Comparison of ENCODE assay signal across 8 cellular contexts in genomic region chr7:48087349-48087748, GRCh38. TPM values are rescaled to one million over a fixed set of nuclear protein-coding genes. Genes with fewer than 3 reads are reported as not detected.
DNase-seq lines count a peak whose midpoint lies in the region; ATAC-seq and TF ChIP-seq lines count a peak whose summit lies in the region.

No MANE protein-coding gene starts in this region.

- in situ Hi-C loops in IMR-90 (cut with MboI; ENCODE audit: low sequenced_read_pairs): no loop called here
- in situ Hi-C loops in gastrocnemius medialis (cut with MboI; ENCODE audit: low sequenced_read_pairs in 4 of 4): no loop called here

- H3K56ac ChIP-seq in IMR-90 (ENCODE audit: extremely low read depth, insufficient read depth, low read length): 0 out of 2 replicates have a peak overlapping the region, but pooled peaks have one; percentile 1

- peak overlapping the region; percentile 72; the same call in 1 of the 3 replicates for H2BK15ac ChIP-seq in IMR-90 (ENCODE audit: low read depth, low read length)

- peak overlapping the region; percentile 80 for H2BK120ac ChIP-seq in IMR-90 (ENCODE audit: low read depth, low read length)

- 0 out of 2 replicates have a peak, but pooled peaks cover 3% of the 10 kb centered on the region for H4K20me1 ChIP-seq in IMR-90 (ENCODE audit: insufficient read depth, low read length)

- peak overlapping the region; percentile 49; the same call in 1 of the 2 replicates for H3K23ac ChIP-seq in IMR-90 (ENCODE audit: low read depth, low read length)

- H3K4me2 ChIP-seq in IMR-90 (ENCODE audit: low read depth, low read length): peak overlapping the region; percentile 57

- H2BK20ac ChIP-seq in IMR-90 (ENCODE audit: low read depth, low read length): peak overlapping the region; percentile 82; the same call in 1 of the 2 replicates

- peaks cover 29% of the 10 kb centered on the region for H3K9me1 ChIP-seq in IMR-90 (ENCODE audit: insufficient read depth, low read length)

- peak overlapping the region; percentile 54; the same call in 1 of the 2 replicates for H4K5ac ChIP-seq in IMR-90 (ENCODE audit: low read depth, low read length)

- H3K79me1 ChIP-seq in IMR-90 (ENCODE audit: low read depth in 1 of 2, low read length in 2 of 2): peaks cover 13 to 32% of the 10 kb centered on the region in 2 experiments; a peak in 3 of 4 replicates

- H3K27ac ChIP-seq in IMR-90 (ENCODE audit: insufficient read depth, low read length): peak overlapping the region; percentile 48
- H3K27ac ChIP-seq in gastrocnemius medialis: peak overlapping the region; percentile 93 to 99 (median 96)

- no peak overlapping the region; the same call in 1 of the 2 replicates for H3K14ac ChIP-seq in IMR-90 (replicated peaks; ENCODE audit: low read depth, low read length)

- H4K91ac ChIP-seq in IMR-90 (ENCODE audit: insufficient read depth, low read depth, low read length): peak overlapping the region; percentile 54

- no peaks in the 10 kb centered on the region for H3K27me3 ChIP-seq in IMR-90 (ENCODE audit: control insufficient read depth, insufficient read depth, low read length)
- H3K27me3 ChIP-seq in gastrocnemius medialis: no peaks in the 10 kb centered on the region

- H3K4me3 ChIP-seq in AG10803 (ENCODE audit: low read length) (no peak overlapping the region), IMR-90 (ENCODE audit: insufficient read depth, low read depth, low read length) (no peak overlapping the region), cardiac fibroblast (replicated peaks in 1 of 2; ENCODE audit: low read depth in 2 of 2, low read length in 2 of 2) (no peak overlapping the region), gastrocnemius medialis (no peak overlapping the region)

- CTCF ChIA-PET in IMR-90 (lab: Yijun Ruan, JAX): interaction anchor here (1.3 kb wide), 1 partner anchor 23 kb away, joined by 4 read pairs; no protein-coding TSS in a partner anchor

- dilution Hi-C loops in IMR-90 (cut with HindIII; ENCODE audit: low sequenced_read_pairs, unreplicated experiment): no loop called here

- TF ChIP-seq POLR2A in IMR-90 (IDR thresholded peaks at IDR 0.05; ENCODE audit: low read depth, low read length) (peak; percentile 65), gastrocnemius medialis (IDR thresholded peaks at IDR 0.05) (no peak)

- peak overlapping the region; percentile 54; the same call in 1 of the 2 replicates for H2AK5ac ChIP-seq in IMR-90 (ENCODE audit: low read depth, low read length)

- H2BK5ac ChIP-seq in IMR-90 (ENCODE audit: low read depth, low read length, poor library complexity, severe bottlenecking): peak overlapping the region; percentile 70

- H3K9me3 ChIP-seq in IMR-90 (ENCODE audit: control insufficient read depth, insufficient read depth, low read length) (no peaks in the 10 kb centered on the region), gastrocnemius medialis (no peaks in the 10 kb centered on the region)

- WGBS in IMR-90 (ENCODE audit: extremely low coverage in 2 of 2, insufficient read length in 1 of 2), 2 experiments: 100% methylated on average over 1 of the region's 7 CpGs; no CpG with 5 or more reads in 1 of the 2 experiments

- H4K8ac ChIP-seq in IMR-90 (ENCODE audit: low read depth in 2 of 2, low read length in 2 of 2): peak overlapping the region; percentile 31 to 94

- TF ChIP-seq CTCF in AG10803 (conservative IDR thresholded peaks at IDR 0.05; ENCODE audit: low read length) (peak; percentile 23; the same call in 1 of the 2 replicates), IMR-90 (conservative IDR thresholded peaks at IDR 0.05; ENCODE audit: low read depth, low read length) (peak; percentile 21; the same call in 1 of the 2 replicates), cardiac fibroblast (IDR thresholded peaks at IDR 0.05; ENCODE audit: low read depth, low read length) (peak; percentile 33), gastrocnemius medialis (IDR thresholded peaks at IDR 0.05 in 4 of 5, conservative IDR thresholded peaks at IDR 0.05 in 1 of 5) (no peak)

- POLR2A ChIA-PET in IMR-90 (lab: Charles Lee; ENCODE audit: unreplicated experiment): interaction anchor here (0.7 kb wide), 1 partner anchor 633 kb away, joined by 6 read pairs; no protein-coding TSS in a partner anchor

- BruUV-seq in IMR-90 (replicated peaks; lab: Mats Ljungman, UMichigan): no TSS peak

- DNase-seq in AG10803 (ENCODE audit: low read depth) (peak; percentile 86), IMR-90 (peak; percentile 86), cardiac fibroblast (ENCODE audit: low read depth in 2 of 2) (peak; percentile 77 to 93), gastrocnemius medialis (no peak), AML-193 (lab: John Stamatoyannopoulos, UW) (no peak), epidermal melanocyte (ENCODE audit: insufficient read length, low spot score) (no peak)

- no peak overlapping the region for H2AFZ ChIP-seq in IMR-90 (replicated peaks; ENCODE audit: low read length, poor library complexity)

- H3K4me1 ChIP-seq in IMR-90 (ENCODE audit: control insufficient read depth, insufficient read depth, low read length) (peaks cover 26% of the 10 kb centered on the region), gastrocnemius medialis (peaks cover 6 to 15% of the 10 kb centered on the region in 2 donors)

- H3K36me3 ChIP-seq in IMR-90 (ENCODE audit: control insufficient read depth, insufficient read depth, low read length) (peaks cover 8% of the 10 kb centered on the region), gastrocnemius medialis (peaks cover 0 to 6% of the 10 kb centered on the region in 2 donors)

- ATAC-seq in GM19351 (IDR thresholded peaks at IDR 0.05; ENCODE audit: unreplicated experiment): peak; percentile 21
- no peak for ATAC-seq in IMR-90 (ENCODE audit: low read depth)
- no peak for ATAC-seq in gastrocnemius medialis
- ATAC-seq in GM21526 (IDR thresholded peaks at IDR 0.05; ENCODE audit: low FRiP score, unreplicated experiment): no peak

- intact Hi-C loops in IMR-90 (cut with micrococcal nuclease) (loop anchor here (5.0 kb wide), 1 partner anchor 95 kb away; no protein-coding TSS in a partner anchor), gastrocnemius medialis (cut with DNase I; ENCODE audit: low total_unique reads) (no loop called here)

- no peak overlapping the region; the same call in 1 of the 2 replicates for H3K9ac ChIP-seq in IMR-90 (ENCODE audit: low read depth, low read length)

- peak overlapping the region; percentile 66 for H3K18ac ChIP-seq in IMR-90 (ENCODE audit: low read depth, low read length)

- no peak for TF ChIP-seq RAD21 in IMR-90 (IDR thresholded peaks at IDR 0.05; ENCODE audit: low read length)

- H2AK9ac ChIP-seq in IMR-90 (replicated peaks; ENCODE audit: low read depth, low read length, poor library complexity): no peak overlapping the region

- peak overlapping the region; percentile 72 for H3K4ac ChIP-seq in IMR-90 (ENCODE audit: low read depth, low read length)

TF ChIP-seq in IMR-90, 13 proteins besides CTCF, POLR2A, EP300 and RAD21:
- no peak for TF ChIP-seq RCOR1 (IDR thresholded peaks at IDR 0.05; ENCODE audit: insufficient replicate concordance, low read length)
- no peak for TF ChIP-seq MAZ (IDR thresholded peaks at IDR 0.05; ENCODE audit: borderline replicate concordance, low read depth, low read length)
- peak; percentile 62 for TF ChIP-seq MAFK (IDR thresholded peaks at IDR 0.05; ENCODE audit: low read depth, low read length)
- TF ChIP-seq CEBPB (IDR thresholded peaks at IDR 0.05; ENCODE audit: low read depth, low read length): peak; percentile 76; the same call in 1 of the 2 replicates
- no peak for TF ChIP-seq CHD1 (IDR thresholded peaks at IDR 0.05; ENCODE audit: low read depth, low read length)
- TF ChIP-seq ELK1 (IDR thresholded peaks at IDR 0.05; ENCODE audit: borderline replicate concordance, low read depth, low read length): no peak
- no peak for TF ChIP-seq MXI1 (IDR thresholded peaks at IDR 0.05; ENCODE audit: borderline replicate concordance, low read depth, low read length)
- no peak for TF ChIP-seq BHLHE40 (IDR thresholded peaks at IDR 0.05; ENCODE audit: low read depth, low read length)
- TF ChIP-seq RFX5 (IDR thresholded peaks at IDR 0.05; ENCODE audit: low read depth, low read length): no peak
- 0 out of 2 replicates have a peak, but pooled peaks have one; percentile 6 for TF ChIP-seq NFE2L2 (IDR thresholded peaks at IDR 0.05; ENCODE audit: low read depth, low read length)
- TF ChIP-seq FOS (IDR thresholded peaks at IDR 0.05; ENCODE audit: low read depth, low read length): no peak
- TF ChIP-seq SMC3 (IDR thresholded peaks at IDR 0.05; ENCODE audit: low read depth, low read length): no peak
- TF ChIP-seq, protein P1, sequence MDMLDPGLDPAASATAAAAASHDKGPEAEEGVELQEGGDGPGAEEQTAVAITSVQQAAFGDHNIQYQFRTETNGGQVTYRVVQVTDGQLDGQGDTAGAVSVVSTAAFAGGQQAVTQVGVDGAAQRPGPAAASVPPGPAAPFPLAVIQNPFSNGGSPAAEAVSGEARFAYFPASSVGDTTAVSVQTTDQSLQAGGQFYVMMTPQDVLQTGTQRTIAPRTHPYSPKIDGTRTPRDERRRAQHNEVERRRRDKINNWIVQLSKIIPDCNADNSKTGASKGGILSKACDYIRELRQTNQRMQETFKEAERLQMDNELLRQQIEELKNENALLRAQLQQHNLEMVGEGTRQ (IDR thresholded peaks at IDR 0.05; ENCODE audit: low read depth, low read length): no peak
TF ChIP-seq in IMR-90: peak in this region for 3.

RNA-seq across cellular contexts. Expression of gene UPP1, which starts 1.7 kb away (rescaled TPM):
- total RNA-seq in IMR-90 (2012; rRNA removed) (3.9 and 4.2 TPM in 2 replicates), gastrocnemius medialis (1 to 10 TPM; 1.7 to 7.1 (median 5.8) TPM)
- 14.5 and 17.0 TPM in 2 replicates for polyA plus RNA-seq in IMR-90 (2012; rRNA removed)
- polyA plus RNA-seq in IMR-90 (2012; cell fraction: cytosol; rRNA removed): 13.7 and 14.6 TPM in 2 replicates
- 47.9 and 58.8 TPM in 2 replicates for polyA plus RNA-seq in IMR-90 (2012; cell fraction: nucleus; rRNA removed; ENCODE audit: low replicate concordance)

RNA-seq across cellular contexts. Expression of gene C7orf57, which starts 52.0 kb away (rescaled TPM):
- total RNA-seq in IMR-90 (2012; rRNA removed): not detected in 2 replicates
- not detected in 2 replicates for polyA plus RNA-seq in IMR-90 (2012; rRNA removed)
- not detected in 2 replicates for polyA plus RNA-seq in IMR-90 (2012; cell fraction: cytosol; rRNA removed)
- not detected in 2 replicates for polyA plus RNA-seq in IMR-90 (2012; cell fraction: nucleus; rRNA removed; ENCODE audit: low replicate concordance)
- not detected for total RNA-seq in gastrocnemius medialis

RNA-seq across cellular contexts. Expression of gene SUN3, which starts 58.4 kb away (rescaled TPM):
- total RNA-seq in IMR-90 (2012; rRNA removed) (not detected in 2 replicates), gastrocnemius medialis (not detected)
- not detected in 2 replicates for polyA plus RNA-seq in IMR-90 (2012; rRNA removed)
- not detected in 2 replicates for polyA plus RNA-seq in IMR-90 (2012; cell fraction: cytosol; rRNA removed)
- polyA plus RNA-seq in IMR-90 (2012; cell fraction: nucleus; rRNA removed; ENCODE audit: low replicate concordance): not detected in 2 replicates

Comparison
In these comparisons a context has a peak if more than half of its experiments do, and no peak if none do; other contexts are left out.
1. DNase-seq: peak in AG10803 (single experiment), IMR-90 (single experiment) and cardiac fibroblast (2 of 2); none in gastrocnemius medialis (0 of 2), AML-193 (0 of 2) and epidermal melanocyte (single experiment).
2. CTCF ChIP-seq: peak in AG10803 (single experiment), IMR-90 (single experiment) and cardiac fibroblast (single experiment); none in gastrocnemius medialis (0 of 5).